Comparison of ENCODE assay signal across 8 cellular contexts in the genomic region with DNA sequence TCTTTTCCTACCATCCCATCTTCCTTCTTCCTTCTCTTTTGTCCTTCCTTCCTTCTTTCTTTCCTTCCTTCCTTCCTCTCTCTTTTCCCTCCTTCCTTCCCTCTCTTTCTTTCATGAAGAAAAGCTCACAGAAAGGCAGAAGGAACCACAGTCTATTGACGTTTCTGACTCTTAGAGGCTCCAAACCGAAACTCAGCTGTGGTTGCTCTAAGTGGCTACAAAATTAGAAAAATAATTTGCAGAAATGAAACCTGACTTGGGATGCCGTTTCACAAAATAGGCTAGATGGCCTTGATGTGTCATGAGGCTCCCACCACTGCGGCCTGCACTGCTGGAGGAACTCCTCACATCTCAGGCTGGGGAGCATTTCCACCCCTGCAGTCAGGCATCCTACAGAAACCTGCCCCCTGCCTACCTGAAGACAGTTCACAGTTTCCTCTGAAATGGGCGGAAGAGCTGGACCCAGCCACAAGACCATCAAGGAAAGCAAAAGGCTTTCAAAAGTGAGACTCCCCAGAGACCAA.
A peak's percentile ranks its signal among the peaks of the same experiment; 100 is the strongest.
DNase-seq lines count a peak whose midpoint lies in the region; ATAC-seq lines count a peak whose summit lies in the region.

No MANE protein-coding gene starts in this region.

- no peak overlapping the region for H3K4me3 ChIP-seq in effector memory CD4-positive, alpha-beta T cell (ENCODE audit: insufficient read depth, low read depth, low read length, poor library complexity, severe bottlenecking)

- no peaks in the 10 kb centered on the region for H3K9me3 ChIP-seq in effector memory CD4-positive, alpha-beta T cell (ENCODE audit: control insufficient read depth, low read length)

- no peaks in the 10 kb centered on the region for H3K36me3 ChIP-seq in effector memory CD4-positive, alpha-beta T cell (ENCODE audit: control insufficient read depth, insufficient read depth, low read length)

- H3K4me3 Mint-ChIP-seq in immature natural killer cell: peak overlapping the region in 4 of 5 donors; percentile 55 to 74 (median 62)

- no peaks in the 10 kb centered on the region for H3K27me3 ChIP-seq in effector memory CD4-positive, alpha-beta T cell (replicated peaks; ENCODE audit: control insufficient read depth, insufficient read depth, low read length, poor library complexity, severe bottlenecking)

- ATAC-seq in GM18502 (IDR thresholded peaks at IDR 0.05; ENCODE audit: poor library complexity, unreplicated experiment) (peak; percentile 84), GM21381 (IDR thresholded peaks at IDR 0.05; ENCODE audit: unreplicated experiment) (peak; percentile 88), HG03520 (IDR thresholded peaks at IDR 0.05; ENCODE audit: unreplicated experiment) (peak; percentile 85)

- peak overlapping the region; percentile 89 to 97 (median 94) for H3K27ac Mint-ChIP-seq in immature natural killer cell

- H3K27me3 Mint-ChIP-seq in immature natural killer cell (ENCODE audit: low read depth in 3 of 3): peaks cover 0 to 5% (median 0%) of the 10 kb centered on the region in 3 donors

- no peaks in the 10 kb centered on the region for H3K9me3 Mint-ChIP-seq in immature natural killer cell

- H3K4me1 ChIP-seq in effector memory CD4-positive, alpha-beta T cell (ENCODE audit: control insufficient read depth, insufficient read depth, low read length, poor library complexity, severe bottlenecking): no peaks in the 10 kb centered on the region

- DNase-seq in immature natural killer cell (peak; percentile 17 to 45 (median 30)), 8988T (no peak), midbrain (lab: John Stamatoyannopoulos, UW) (no peak), NCI-H128 (lab: John Stamatoyannopoulos, UW; ENCODE audit: unreplicated experiment) (no peak)
- DNase-seq in effector memory CD4-positive, alpha-beta T cell: no peak

- H3K27ac ChIP-seq in effector memory CD4-positive, alpha-beta T cell (ENCODE audit: insufficient read depth, low read length, poor library complexity, severe bottlenecking): no peak overlapping the region

- no peaks in the 10 kb centered on the region for H3K36me3 Mint-ChIP-seq in immature natural killer cell

- H3K4me1 Mint-ChIP-seq in immature natural killer cell: peaks cover 20 to 27% of the 10 kb centered on the region in 2 donors

Comparison
In these comparisons a context has a peak if more than half of its experiments do, and no peak if none do; other contexts are left out.
1. DNase-seq: peak in immature natural killer cell (3 of 3); none in 8988T (single experiment), midbrain (single experiment), NCI-H128 (single experiment) and effector memory CD4-positive, alpha-beta T cell (0 of 3).
2. Peak in every context shown above with its lines, with median percentiles within 50 percentile points of each other: ATAC-seq.